Comparison of ENCODE assay signal across 29 cellular contexts in genomic region chr1:216420746-216421145, GRCh38. TPM values are rescaled to one million over a fixed set of nuclear protein-coding genes. Genes with fewer than 3 reads are reported as not detected.
"Had no signal": no experiment of that assay in that cellular context is flagged by ENCODE, and none has a peak within 500 bp of the region (broad histone marks: within the 10 kb centered on the region; RNA-seq: fewer than 3 reads in every experiment).

No MANE protein-coding gene starts in this region.

- H3K4me1 Mint-ChIP-seq: naive B cell; naive thymus-derived CD8-positive, alpha-beta T cell; stimulated activated effector memory CD8-positive, alpha-beta T cell treated with anti-CD3 and anti-CD28 coated beads, Interleukin-12 subunit alpha, Interleukin-12 subunit beta, amount 100 ng/mL, for 72 hours; stimulated activated naive B cell treated with anti-CD40 and anti-IgM and Interleukin-4, amounts not matched to agents 10 μg/mL and 1 μg/mL and 100 μg/mL, for 72 hours had no signal

- H3K9ac ChIP-seq: parathyroid adenoma had no signal

- H3K27ac Mint-ChIP-seq: naive B cell; naive thymus-derived CD8-positive, alpha-beta T cell; natural killer cell treated with Interleukin-12 subunit alpha and Interleukin-12 subunit beta and Interleukin-15 and Interleukin-18, amount 100 ng/mL, for 72 hours; nephron progenitor cell; stimulated activated effector memory CD8-positive, alpha-beta T cell treated with anti-CD3 and anti-CD28 coated beads, Interleukin-12 subunit alpha, Interleukin-12 subunit beta, amount 100 ng/mL, for 72 hours; stimulated activated naive B cell treated with anti-CD40 and anti-IgM and Interleukin-4, amounts not matched to agents 10 μg/mL and 1 μg/mL and 100 μg/mL, for 72 hours; stimulated activated naive CD8-positive, alpha-beta T cell treated with anti-CD3 and anti-CD28 coated beads, Interleukin-15, Interleukin-2, amounts not matched to agents 100 ng/mL and 50 ng/mL, for 24 hours had no signal

- H3K27ac ChIP-seq: ovary, parathyroid adenoma, psoas muscle, right atrium auricular region, skin epidermis, stomach, thoracic aorta, thyroid gland, tibial nerve, upper lobe of left lung, vagina had no signal

- H3K4me3 Mint-ChIP-seq: naive B cell; naive thymus-derived CD8-positive, alpha-beta T cell; natural killer cell treated with Interleukin-12 subunit alpha and Interleukin-12 subunit beta and Interleukin-15 and Interleukin-18, amount 100 ng/mL, for 72 hours; nephron progenitor cell; neural crest cell; stimulated activated effector memory CD8-positive, alpha-beta T cell treated with anti-CD3 and anti-CD28 coated beads, Interleukin-12 subunit alpha, Interleukin-12 subunit beta, amount 100 ng/mL, for 72 hours; stimulated activated naive B cell treated with anti-CD40 and anti-IgM and Interleukin-4, amounts not matched to agents 10 μg/mL and 1 μg/mL and 100 μg/mL, for 72 hours; stimulated activated naive CD8-positive, alpha-beta T cell treated with anti-CD3 and anti-CD28 coated beads, Interleukin-15, Interleukin-2, amounts not matched to agents 100 ng/mL and 50 ng/mL, for 24 hours had no signal

- ATAC-seq: naive thymus-derived CD8-positive, alpha-beta T cell; natural killer cell treated with Interleukin-12 subunit alpha and Interleukin-12 subunit beta and Interleukin-15 and Interleukin-18, amount 100 ng/mL, for 72 hours; psoas muscle; sciatic nerve; stimulated activated effector memory CD8-positive, alpha-beta T cell treated with anti-CD3 and anti-CD28 coated beads, Interleukin-12 subunit alpha, Interleukin-12 subunit beta, amount 100 ng/mL, for 72 hours; stimulated activated naive B cell treated with anti-CD40 and anti-IgM and Interleukin-4, amounts not matched to agents 10 μg/mL and 1 μg/mL and 100 μg/mL, for 72 hours had no signal

- H3K9me3 ChIP-seq: ovary, psoas muscle, right atrium auricular region, stomach, thoracic aorta, thyroid gland, tibial nerve, upper lobe of left lung, vagina had no signal

- H2AFZ ChIP-seq: parathyroid adenoma had no signal

- H3K4me3 ChIP-seq: ovary, psoas muscle, right atrium auricular region, skin epidermis, stomach, thoracic aorta, thyroid gland, tibial nerve, upper lobe of left lung, vagina had no signal

- H3K27me3 Mint-ChIP-seq: naive B cell; naive thymus-derived CD8-positive, alpha-beta T cell; natural killer cell treated with Interleukin-12 subunit alpha and Interleukin-12 subunit beta and Interleukin-15 and Interleukin-18, amount 100 ng/mL, for 72 hours; stimulated activated naive B cell treated with anti-CD40 and anti-IgM and Interleukin-4, amounts not matched to agents 10 μg/mL and 1 μg/mL and 100 μg/mL, for 72 hours; stimulated activated naive CD8-positive, alpha-beta T cell treated with anti-CD3 and anti-CD28 coated beads, Interleukin-15, Interleukin-2, amounts not matched to agents 100 ng/mL and 50 ng/mL, for 24 hours had no signal

- H3K4me1 ChIP-seq: parathyroid adenoma, psoas muscle, right atrium auricular region, stomach, thyroid gland, tibial nerve, upper lobe of left lung, vagina had no signal

- H3K79me2 ChIP-seq: parathyroid adenoma had no signal

- H3K27me3 ChIP-seq: ovary, right atrium auricular region, stomach, thyroid gland, tibial nerve, upper lobe of left lung, vagina had no signal

- DNase-seq: naive B cell; naive thymus-derived CD8-positive, alpha-beta T cell; nephron progenitor cell; occipital lobe; ovary; psoas muscle; stimulated activated CD4-positive, alpha-beta T cell treated with anti-CD3 and anti-CD28 coated beads, Interleukin-15, amount 100 ng/mL, for 24 hours; stimulated activated CD4-positive, alpha-beta T cell treated with anti-CD3 and anti-CD28 coated beads, Interleukin-2, amount 100 ng/mL, for 24 hours; stimulated activated CD4-positive, alpha-beta T cell treated with anti-CD3 and anti-CD28 coated beads, Interleukin-2, amount 100 ng/mL, for 48 hours; stimulated activated CD4-positive, alpha-beta T cell treated with anti-CD3 and anti-CD28 coated beads, Interleukin-4, amount 100 ng/mL, for 24 hours; stimulated activated naive B cell treated with anti-CD40 and anti-IgM and Interleukin-4, amounts not matched to agents 10 μg/mL and 1 μg/mL and 100 μg/mL, for 72 hours; stimulated activated naive CD4-positive, alpha-beta T cell treated with Interleukin-2 at 50 U/mL for 16 hours; stomach; thyroid gland; trophoblast cell; upper lobe of left lung had no signal

- H3K9me3 Mint-ChIP-seq: naive B cell; nephron progenitor cell; neural crest cell; stimulated activated naive B cell treated with anti-CD40 and anti-IgM and Interleukin-4, amounts not matched to agents 10 μg/mL and 1 μg/mL and 100 μg/mL, for 72 hours had no signal

- H3K36me3 ChIP-seq: ovary, right atrium auricular region, stomach, thoracic aorta, thyroid gland, tibial nerve, upper lobe of left lung, vagina had no signal

- H3K36me3 Mint-ChIP-seq: naive B cell; naive thymus-derived CD8-positive, alpha-beta T cell; natural killer cell treated with Interleukin-12 subunit alpha and Interleukin-12 subunit beta and Interleukin-15 and Interleukin-18, amount 100 ng/mL, for 72 hours; stimulated activated effector memory CD8-positive, alpha-beta T cell treated with anti-CD3 and anti-CD28 coated beads, Interleukin-12 subunit alpha, Interleukin-12 subunit beta, amount 100 ng/mL, for 72 hours; stimulated activated naive B cell treated with anti-CD40 and anti-IgM and Interleukin-4, amounts not matched to agents 10 μg/mL and 1 μg/mL and 100 μg/mL, for 72 hours had no signal

- FAIRE-seq: urothelium cell line had no signal

RNA-seq across cellular contexts. Expression of gene USH2A, which starts 2.5 kb away (rescaled TPM):
- total RNA-seq: naive thymus-derived CD8-positive, alpha-beta T cell; natural killer cell treated with Interleukin-12 subunit alpha and Interleukin-12 subunit beta and Interleukin-15 and Interleukin-18, amount 100 ng/mL, for 72 hours; posterior vena cava; thoracic aorta had no signal
- polyA plus RNA-seq: naive thymus-derived CD8-positive, alpha-beta T cell; stomach had no signal
